8 cellular contexts compared by ENCODE assay signal in the genomic region with DNA sequence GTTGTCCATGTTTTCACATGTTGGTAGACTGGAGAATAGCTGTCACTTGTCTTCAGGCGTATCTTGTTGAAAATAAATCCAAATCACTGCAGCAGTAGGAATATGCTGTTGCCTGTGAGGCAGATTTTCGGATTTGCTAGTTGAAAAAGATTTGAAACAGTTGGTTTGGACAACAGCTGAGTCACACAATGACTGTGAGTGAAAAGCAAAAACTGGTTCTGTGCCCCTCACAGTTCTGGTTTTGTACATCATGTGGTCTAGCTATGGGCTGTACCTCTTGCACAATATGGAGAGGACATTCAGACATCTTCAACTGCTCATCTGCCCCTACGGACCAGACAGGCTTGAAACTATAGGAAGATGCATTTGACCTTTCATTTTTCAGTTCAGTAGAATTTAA. TPM values are rescaled to one million over a fixed set of nuclear protein-coding genes. Genes with fewer than 3 reads are reported as not detected.
DNase-seq lines count a peak whose midpoint lies in the region; ATAC-seq and TF ChIP-seq lines count a peak whose summit lies in the region.

No MANE protein-coding gene starts in this region.

- H3K4me3 ChIP-seq in GM23338 (peak overlapping the region; percentile 93), SJSA1 (peak overlapping the region; percentile 98), esophagus (ENCODE audit: low read depth in 1 of 2, low read length in 2 of 2) (peak overlapping the region; percentile 93 to 99)

- no peak for ATAC-seq in GM23338
- no peak for ATAC-seq in GM19395 (IDR thresholded peaks at IDR 0.05; ENCODE audit: unreplicated experiment)
- ATAC-seq in GM18868 (IDR thresholded peaks at IDR 0.05; ENCODE audit: unreplicated experiment): no peak

- H3K36me3 ChIP-seq in GM23338 (ENCODE audit: insufficient read depth) (no peaks in the 10 kb centered on the region), SJSA1 (peaks cover 51% of the 10 kb centered on the region), esophagus (ENCODE audit: control insufficient read depth in 2 of 2, insufficient read depth in 2 of 2, low read length in 1 of 2) (peaks cover 0 to 6% of the 10 kb centered on the region in 2 donors)

- H3K9me3 ChIP-seq in SJSA1 (replicated peaks): no peaks in the 10 kb centered on the region
- H3K9me3 ChIP-seq in esophagus (ENCODE audit: control insufficient read depth in 2 of 2, insufficient read depth in 1 of 2, low read depth in 1 of 2, low read length in 1 of 2): no peaks in the 10 kb centered on the region

- H3K4me2 ChIP-seq in GM23338: peak overlapping the region; percentile 99

- peak overlapping the region; percentile 98 for H3K4me3 Mint-ChIP-seq in GM23338
- peak overlapping the region; percentile 95 for H3K4me3 Mint-ChIP-seq in osteocyte (ENCODE audit: unreplicated experiment)

- no peak overlapping the region for H2AFZ ChIP-seq in GM23338

- H3K9me3 Mint-ChIP-seq in GM23338 (no peaks in the 10 kb centered on the region), osteocyte (ENCODE audit: unreplicated experiment) (no peaks in the 10 kb centered on the region)

- 5% methylated on average over 3 of the region's 3 CpGs for WGBS in esophagus, 2 donors

- no peaks in the 10 kb centered on the region for H3K9me2 ChIP-seq in GM23338 (ENCODE audit: insufficient read depth)

- peaks cover 65% of the 10 kb centered on the region for H3K79me2 ChIP-seq in GM23338 (replicated peaks; ENCODE audit: insufficient read depth)

- H3K27ac ChIP-seq in GM23338 (ENCODE audit: low read depth) (no peak overlapping the region), SJSA1 (peak overlapping the region; percentile 97), esophagus (ENCODE audit: low read depth in 2 of 2, low read length in 1 of 2) (peak overlapping the region; percentile 96 to 99)

- H3K4me1 ChIP-seq in GM23338 (ENCODE audit: insufficient read depth) (peaks cover 23% of the 10 kb centered on the region), SJSA1 (replicated peaks) (peaks cover 62% of the 10 kb centered on the region), esophagus (ENCODE audit: control insufficient read depth in 2 of 2, insufficient read depth in 2 of 2, low read length in 1 of 2) (peaks cover 19 to 37% of the 10 kb centered on the region in 2 donors)

- H3K36me3 Mint-ChIP-seq in GM23338 (ENCODE audit: low read depth): peaks cover 24% of the 10 kb centered on the region
- H3K36me3 Mint-ChIP-seq in osteocyte (ENCODE audit: unreplicated experiment): no peaks in the 10 kb centered on the region

- TF ChIP-seq CTCF in GM23338 (conservative IDR thresholded peaks at IDR 0.05; ENCODE audit: low read depth in 2 of 2) (no peak), osteocyte (IDR thresholded peaks at IDR 0.05) (no peak)

- DNase-seq in GM23338 (ENCODE audit: low spot score) (no peak), SJSA1 (ENCODE audit: low read depth in 1 of 2, low spot score in 2 of 2) (peak in 1 of 2 experiments; percentile 42), osteocyte (ENCODE audit: extremely low spot score, unreplicated experiment) (no peak), D341Med (ENCODE audit: low spot score) (no peak), NCI-H1694 treated with DMSO at 0.1 percent for 48 hours (lab: John Stamatoyannopoulos, UW) (no peak)

- H3F3A ChIP-seq in GM23338 (replicated peaks; ENCODE audit: low read depth): no peaks in the 10 kb centered on the region

- H3K27ac Mint-ChIP-seq in GM23338 (no peak overlapping the region), osteocyte (ENCODE audit: unreplicated experiment) (peak overlapping the region; percentile 94)

- H3K27me3 Mint-ChIP-seq in GM23338 (ENCODE audit: insufficient read depth, low read depth, poor library complexity) (peaks cover 21% of the 10 kb centered on the region), osteocyte (ENCODE audit: unreplicated experiment) (no peaks in the 10 kb centered on the region)

- peaks cover 61% of the 10 kb centered on the region for H4K20me1 ChIP-seq in GM23338 (replicated peaks; ENCODE audit: insufficient read depth)

- H3K4me1 Mint-ChIP-seq in GM23338: peaks cover 42% of the 10 kb centered on the region
- peaks cover 58% of the 10 kb centered on the region for H3K4me1 Mint-ChIP-seq in osteocyte (ENCODE audit: unreplicated experiment)

- peaks cover 25% of the 10 kb centered on the region for H3K27me3 ChIP-seq in GM23338 (ENCODE audit: insufficient read depth)
- H3K27me3 ChIP-seq in SJSA1 (replicated peaks): no peaks in the 10 kb centered on the region
- H3K27me3 ChIP-seq in esophagus (ENCODE audit: control insufficient read depth in 1 of 2, insufficient read depth in 2 of 2, low read length in 2 of 2): no peaks in the 10 kb centered on the region

TF ChIP-seq in GM23338, 12 proteins besides CTCF, POLR2A, EP300 and RAD21 (continues in another document):
- TF ChIP-seq, protein P1, sequence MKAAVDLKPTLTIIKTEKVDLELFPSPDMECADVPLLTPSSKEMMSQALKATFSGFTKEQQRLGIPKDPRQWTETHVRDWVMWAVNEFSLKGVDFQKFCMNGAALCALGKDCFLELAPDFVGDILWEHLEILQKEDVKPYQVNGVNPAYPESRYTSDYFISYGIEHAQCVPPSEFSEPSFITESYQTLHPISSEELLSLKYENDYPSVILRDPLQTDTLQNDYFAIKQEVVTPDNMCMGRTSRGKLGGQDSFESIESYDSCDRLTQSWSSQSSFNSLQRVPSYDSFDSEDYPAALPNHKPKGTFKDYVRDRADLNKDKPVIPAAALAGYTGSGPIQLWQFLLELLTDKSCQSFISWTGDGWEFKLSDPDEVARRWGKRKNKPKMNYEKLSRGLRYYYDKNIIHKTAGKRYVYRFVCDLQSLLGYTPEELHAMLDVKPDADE (IDR thresholded peaks at IDR 0.05): no peak
- no peak for TF ChIP-seq JUNB (IDR thresholded peaks at IDR 0.05; ENCODE audit: unreplicated experiment)

RNA-seq across cellular contexts. Expression of a gene that starts 1.8 kb away (rescaled TPM):
- 199 and 210 TPM in 2 replicates for total RNA-seq in GM23338 (2014; rRNA removed; shearing (Covaris generic))
- 292 and 306 TPM in 2 replicates for polyA plus RNA-seq in GM23338 (2016; fragmentation: Nextera tagmentation; extraction: Ambion mirVana)
- total RNA-seq in SJSA1 (2014; rRNA removed; shearing (Covaris generic)): 161 and 212 TPM in 2 replicates
- polyA plus RNA-seq in esophagus: 100 to 1,000 TPM; 180 to 295 TPM
- total RNA-seq in osteocyte: 305 and 306 TPM in 2 replicates

RNA-seq across cellular contexts. Expression of a gene that starts 18.8 kb away (rescaled TPM):
- total RNA-seq in GM23338 (2014; rRNA removed; shearing (Covaris generic)): 11.3 and 14.0 TPM in 2 replicates
- polyA plus RNA-seq in GM23338 (2016; fragmentation: Nextera tagmentation; extraction: Ambion mirVana) (67.6 and 75.9 TPM in 2 replicates), esophagus (10 to 100 TPM; 18.4 to 26.0 TPM)
- total RNA-seq in SJSA1 (2014; rRNA removed; shearing (Covaris generic)): 18.7 and 49.2 TPM in 2 replicates
- total RNA-seq in osteocyte: 13.0 and 13.6 TPM in 2 replicates

RNA-seq across cellular contexts. Expression of a gene that starts 24.8 kb away (rescaled TPM):
- 81.2 and 92.4 TPM in 2 replicates for total RNA-seq in GM23338 (2014; rRNA removed; shearing (Covaris generic))
- polyA plus RNA-seq in GM23338 (2016; fragmentation: Nextera tagmentation; extraction: Ambion mirVana) (172 and 182 TPM in 2 replicates), esophagus (10 to 100 TPM; 87.0 to 94.9 TPM)
- 93.4 and 101 TPM in 2 replicates for total RNA-seq in SJSA1 (2014; rRNA removed; shearing (Covaris generic))
- 46.1 and 47.4 TPM in 2 replicates for total RNA-seq in osteocyte

RNA-seq across cellular contexts. Expression of a gene that starts 55.8 kb away (rescaled TPM):
- 84.0 and 87.5 TPM in 2 replicates for total RNA-seq in GM23338 (2014; rRNA removed; shearing (Covaris generic))
- 104 and 121 TPM in 2 replicates for polyA plus RNA-seq in GM23338 (2016; fragmentation: Nextera tagmentation; extraction: Ambion mirVana)
- 307 and 334 TPM in 2 replicates for total RNA-seq in SJSA1 (2014; rRNA removed; shearing (Covaris generic))
- polyA plus RNA-seq in esophagus: 100 to 1,000 TPM; 299 to 484 TPM
- total RNA-seq in osteocyte: 150 and 166 TPM in 2 replicates
